Comparison of ENCODE assay signal across 8 cellular contexts in the genomic region with DNA sequence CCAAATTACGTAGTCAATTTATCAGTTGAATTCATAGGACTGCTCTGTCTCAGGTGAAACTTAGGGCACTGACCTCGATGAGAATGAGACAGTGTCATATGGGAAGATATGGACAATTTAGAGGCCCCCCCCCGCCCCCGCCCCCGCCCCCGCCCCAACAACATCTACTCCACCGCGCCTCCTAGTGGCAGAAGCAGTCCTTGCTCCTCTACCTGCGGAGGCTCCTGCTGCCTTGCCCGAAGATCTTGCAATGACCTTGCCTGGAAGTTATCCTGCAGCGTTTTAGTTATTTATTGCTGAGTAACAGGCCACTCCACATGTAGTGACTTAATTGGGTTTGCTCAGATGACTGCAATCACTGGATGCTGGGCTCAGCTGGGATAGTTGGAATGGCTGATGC. TPM values are rescaled to one million over a fixed set of nuclear protein-coding genes. Genes with fewer than 3 reads are reported as not detected.
DNase-seq lines count a peak whose midpoint lies in the region; ATAC-seq, FAIRE-seq and TF ChIP-seq lines count a peak whose summit lies in the region.

No MANE protein-coding gene starts in this region.

- no peak overlapping the region for H2AFZ ChIP-seq in PC-9

- H3K4me3 Mint-ChIP-seq in immature natural killer cell = peak overlapping the region in 1 of 5 donors; percentile 64

- H3K27me3 ChIP-seq in PC-9 (ENCODE audit: insufficient read depth, low read depth) = no peaks in the 10 kb centered on the region

- H3K4me1 ChIP-seq in PC-9 (replicated peaks; ENCODE audit: insufficient read depth) = peaks cover 7% of the 10 kb centered on the region

- peaks cover 17 to 19% of the 10 kb centered on the region in 2 donors for H3K4me1 Mint-ChIP-seq in immature natural killer cell

- H3K27me3 Mint-ChIP-seq in immature natural killer cell (ENCODE audit: low read depth in 3 of 3) = peaks cover 3 to 6% (median 3%) of the 10 kb centered on the region in 3 donors

- no peak for FAIRE-seq in GM19239 (lab: Jason Lieb, UNC)

- peaks cover 27% of the 10 kb centered on the region for H3F3A ChIP-seq in PC-9 (ENCODE audit: insufficient read depth, low read depth)

- H3K27ac ChIP-seq in PC-9 = no peak overlapping the region

- no peaks in the 10 kb centered on the region for H3K79me2 ChIP-seq in PC-9 (ENCODE audit: low read depth)

- intact Hi-C loops in PC-9 (cut with micrococcal nuclease; ENCODE audit: unreplicated experiment) = no loop called here

- no peaks in the 10 kb centered on the region for H4K20me1 ChIP-seq in PC-9 (ENCODE audit: insufficient read depth)

- H3K4me3 ChIP-seq in PC-9 = no peak overlapping the region

- DNase-seq in GM03348 (ENCODE audit: low spot score) = peak; percentile 72
- DNase-seq in PC-9 = peak in 1 of 2 experiments; percentile 29
- peak; percentile 66 for DNase-seq in activated naive CD4-positive, alpha-beta T cell treated with anti-CD3 and anti-CD28 coated beads, Interleukin-2, amount 50 U/mL, for 16 hours
- peak; percentile 22 to 46 (median 46) for DNase-seq in immature natural killer cell
- DNase-seq in stimulated activated CD8-positive, alpha-beta memory T cell treated with anti-CD3 and anti-CD28 coated beads, Interleukin-7, amount 100 ng/mL, for 24 hours (ENCODE audit: low read depth) = peak; percentile 38
- no peak for DNase-seq in GM19239 (ENCODE audit: insufficient read length, low spot score)
- DNase-seq in NCI-H446 (lab: John Stamatoyannopoulos, UW) = no peak

- H3K9me3 ChIP-seq in PC-9 (ENCODE audit: insufficient read depth, low read depth) = no peaks in the 10 kb centered on the region

- no peaks in the 10 kb centered on the region for H3K9me2 ChIP-seq in PC-9 (ENCODE audit: insufficient read depth)

- POLR2A ChIA-PET in PC-9 (lab: Charles Lee; ENCODE audit: unreplicated experiment) = interaction anchor here (0.9 kb wide), 1 partner anchor 14 kb away, joined by 6 read pairs; no protein-coding TSS in a partner anchor

- 0 out of 2 replicates have a peak, but pooled peaks cover 4% of the 10 kb centered on the region for H3K36me3 ChIP-seq in PC-9 (ENCODE audit: low read depth)

- CTCF ChIA-PET in PC-9 (lab: Charles Lee) = interaction anchor here (0.6 to 1.2 kb wide), 2 partner anchors 88 to 121 kb away, joined by 3 to 8 read pairs; no protein-coding TSS in a partner anchor

- TF ChIP-seq CTCF in PC-9 (conservative IDR thresholded peaks at IDR 0.05) = peak; percentile 60; the same call in 1 of the 2 replicates

- H3K9me3 Mint-ChIP-seq in immature natural killer cell = no peaks in the 10 kb centered on the region

- H3K27ac Mint-ChIP-seq in immature natural killer cell = no peak overlapping the region

- no peak for ATAC-seq in GM21390 (IDR thresholded peaks at IDR 0.05; ENCODE audit: unreplicated experiment)

- H3K4me2 ChIP-seq in PC-9 = no peak overlapping the region

- peaks cover 9 to 11% (median 9%) of the 10 kb centered on the region in 3 donors for H3K36me3 Mint-ChIP-seq in immature natural killer cell

- no TSS peak for BruUV-seq in PC-9 (replicated peaks; lab: Mats Ljungman, UMichigan)

RNA-seq across cellular contexts. Expression of a gene that starts 15.1 kb away (rescaled TPM):
- 152 and 180 TPM in 2 replicates for total RNA-seq in PC-9 (2021)
- polyA plus RNA-seq in immature natural killer cell = 1 to 10 TPM; 3.4 to 8.4 (median 4.5) TPM

RNA-seq across cellular contexts. Expression of a gene that starts 51.5 kb away (rescaled TPM):
- total RNA-seq in PC-9 (2021) = 7.9 and 9.9 TPM in 2 replicates
- 1 to 10 TPM; 1.8 to 9.2 (median 4.1) TPM for polyA plus RNA-seq in immature natural killer cell

Comparison
In these comparisons a context has a peak if more than half of its experiments do, and no peak if none do; other contexts are left out.
1. DNase-seq: peak in GM03348 (single experiment), activated naive CD4-positive, alpha-beta T cell treated with anti-CD3 and anti-CD28 coated beads, Interleukin-2, amount 50 U/mL, for 16 hours (single experiment), immature natural killer cell (3 of 3) and stimulated activated CD8-positive, alpha-beta memory T cell treated with anti-CD3 and anti-CD28 coated beads, Interleukin-7, amount 100 ng/mL, for 24 hours (single experiment); none in GM19239 (single experiment) and NCI-H446 (0 of 2).